ENCODE assay signal across 1 cellular context in the genomic region with DNA sequence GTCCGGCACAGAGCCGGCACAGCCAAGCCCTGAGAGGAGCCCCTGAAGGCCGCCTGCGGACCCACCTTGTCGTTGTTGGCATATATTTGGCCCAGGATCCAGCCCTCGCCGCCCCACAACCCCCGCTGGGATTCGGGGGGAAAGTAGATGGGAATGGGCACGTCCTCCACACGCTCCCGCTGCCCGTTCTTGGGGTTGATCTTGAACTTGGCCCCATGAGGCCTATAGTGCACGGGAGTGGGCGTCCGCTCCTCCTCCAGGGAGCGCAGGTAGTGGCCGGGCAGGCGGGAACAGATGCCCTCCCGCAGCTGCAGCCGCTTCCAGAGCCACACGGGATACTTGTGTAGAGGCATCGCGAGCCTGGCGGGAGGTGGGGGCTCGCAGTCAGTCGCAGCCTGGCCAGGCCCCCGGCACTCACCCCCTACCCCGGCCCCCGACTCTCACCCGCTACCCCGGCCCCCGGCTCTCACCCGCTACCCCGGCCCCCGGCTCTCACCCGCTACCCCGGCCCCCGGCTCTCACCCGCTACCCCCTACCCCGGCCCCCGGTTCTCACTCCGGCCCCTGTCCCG.
A peak's percentile ranks its signal among the peaks of the same experiment; 100 is the strongest.
TF ChIP-seq lines count a peak whose summit lies in the region.

No MANE protein-coding gene starts in this region.

TF ChIP-seq in H1, 55 proteins besides CTCF, POLR2A, EP300 and RAD21:
- TF ChIP-seq TBP (IDR thresholded peaks at IDR 0.05; ENCODE audit: low read depth, low read length) (0 out of 2 replicates have a peak, but pooled peaks have one; percentile 11), POLR2AphosphoS5 (IDR thresholded peaks at IDR 0.05; ENCODE audit: low read depth, low read length) (peak; percentile 15; the same call in 1 of the 2 replicates), RBBP5 (IDR thresholded peaks at IDR 0.05; ENCODE audit: borderline replicate concordance, low read depth, low read length) (0 out of 2 replicates have a peak, but pooled peaks have one; percentile 43), EGR1 (IDR thresholded peaks at IDR 0.05; ENCODE audit: borderline replicate concordance, low read depth, low read length) (no peak), CHD1 (IDR thresholded peaks at IDR 0.05; ENCODE audit: low read depth, low read length) (no peak), CREB1 (IDR thresholded peaks at IDR 0.05) (no peak), SIN3A (conservative IDR thresholded peaks at IDR 0.05 in 1 of 2, IDR thresholded peaks at IDR 0.05 in 1 of 2; ENCODE audit: low read depth in 1 of 2, low read length in 2 of 2) (0 out of 4 replicates have a peak, but pooled peaks of 1 of the 2 experiments have one; percentile 12), HDAC2 (IDR thresholded peaks at IDR 0.05; ENCODE audit: borderline replicate concordance in 1 of 2, low read depth in 2 of 2, low read length in 2 of 2) (no peak)
- TF ChIP-seq, protein P1, sequence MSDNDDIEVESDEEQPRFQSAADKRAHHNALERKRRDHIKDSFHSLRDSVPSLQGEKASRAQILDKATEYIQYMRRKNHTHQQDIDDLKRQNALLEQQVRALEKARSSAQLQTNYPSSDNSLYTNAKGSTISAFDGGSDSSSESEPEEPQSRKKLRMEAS (IDR thresholded peaks at IDR 0.05), result 0 out of 2 replicates have a peak, but pooled peaks have one; percentile 36
- TF ChIP-seq, protein P2, sequence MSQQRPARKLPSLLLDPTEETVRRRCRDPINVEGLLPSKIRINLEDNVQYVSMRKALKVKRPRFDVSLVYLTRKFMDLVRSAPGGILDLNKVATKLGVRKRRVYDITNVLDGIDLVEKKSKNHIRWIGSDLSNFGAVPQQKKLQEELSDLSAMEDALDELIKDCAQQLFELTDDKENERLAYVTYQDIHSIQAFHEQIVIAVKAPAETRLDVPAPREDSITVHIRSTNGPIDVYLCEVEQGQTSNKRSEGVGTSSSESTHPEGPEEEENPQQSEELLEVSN (IDR thresholded peaks at IDR 0.05), result 0 out of 2 replicates have a peak, but pooled peaks have one; percentile 25
